ENCODE assay signal across 8 cellular contexts in the genomic region with DNA sequence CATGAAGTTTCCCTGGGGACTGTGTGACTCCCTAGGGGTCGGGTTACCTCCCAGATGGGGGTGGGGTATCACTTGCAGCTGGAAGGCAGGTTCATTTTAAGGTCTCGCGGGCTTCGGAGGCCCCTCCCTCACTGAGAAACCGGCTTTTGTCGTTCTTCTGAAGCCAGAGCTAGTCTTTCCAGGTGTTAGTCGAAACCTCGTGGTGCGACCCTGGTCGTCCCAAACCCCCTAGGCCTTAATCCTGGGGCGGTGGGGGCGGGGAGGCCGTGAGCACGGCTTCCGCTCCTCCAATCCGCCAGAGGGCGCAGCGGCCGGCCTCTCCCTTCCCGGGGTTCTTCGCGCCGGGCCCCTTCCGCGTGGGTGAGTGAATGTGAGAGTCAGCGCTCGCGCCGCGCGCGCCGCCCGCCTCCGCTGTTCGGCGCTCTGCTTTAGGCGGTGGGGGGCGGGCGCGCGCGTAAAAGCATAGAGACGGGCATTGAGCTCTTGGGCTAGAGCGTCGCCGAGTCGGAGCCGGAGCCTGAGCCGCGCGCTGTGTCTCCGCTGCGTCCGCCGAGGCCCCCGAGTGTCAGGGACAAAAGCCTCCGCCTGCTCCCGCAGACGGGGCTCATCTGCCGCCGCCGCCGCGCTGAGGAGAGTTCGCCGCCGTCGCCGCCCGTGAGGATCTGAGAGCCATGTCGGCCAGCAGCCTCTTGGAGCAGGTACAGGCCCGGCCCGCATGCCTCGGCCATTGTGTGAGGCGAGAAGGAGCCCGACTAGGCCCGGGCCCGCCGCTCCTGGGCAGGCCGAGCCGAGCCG. TPM values are rescaled to one million over a fixed set of nuclear protein-coding genes. Genes with fewer than 3 reads are reported as not detected.
DNase-seq lines count a peak whose midpoint lies in the region; ATAC-seq and TF ChIP-seq lines count a peak whose summit lies in the region.

YTHDF2 (plus strand) TSS at position 491 of the 795 bp plus-strand sequence; CDS start at position 672, 181 bp downstream.

- no peaks in the 10 kb centered on the region for H3K9me3 ChIP-seq in OCI-LY3 (ENCODE audit: insufficient read depth, low read length)
- H3K9me3 ChIP-seq in mononuclear cell (ENCODE audit: low read depth, low read length) = no peaks in the 10 kb centered on the region

- peak within 1 kb of the TSS; percentile 99 for H3K4me3 ChIP-seq in OCI-LY3 (ENCODE audit: low read length)
- peak within 1 kb of the TSS; percentile 77 for H3K4me3 ChIP-seq in mononuclear cell (ENCODE audit: low read length)

- DNase-seq in DMS 273 (lab: John Stamatoyannopoulos, UW; ENCODE audit: unreplicated experiment) (peak; percentile 99), HuH-7.5 (ENCODE audit: low spot score) (peak; percentile 87), activated T-cell treated with anti-CD3 and anti-CD28 coated beads for 1 hour (ENCODE audit: low read depth) (peak; percentile 99), epidermal melanocyte (ENCODE audit: insufficient read length, low spot score) (peak; percentile 71)
- DNase-seq in stimulated activated CD8-positive, alpha-beta memory T cell treated with anti-CD3 and anti-CD28 coated beads, Interleukin-4, amount 100 ng/mL, for 1 hour (ENCODE audit: low read depth in 2 of 2, low spot score in 1 of 2) = peak; percentile 95 to 97

- H3K4me2 ChIP-seq in OCI-LY3 (ENCODE audit: low read length) = peak within 1 kb of the TSS; percentile 98

- peak within 1 kb of the TSS; percentile 84 for H3K27ac ChIP-seq in OCI-LY3 (ENCODE audit: low read length)

- peak within 1 kb of the TSS; percentile 76 for H2AFZ ChIP-seq in OCI-LY3 (ENCODE audit: low read depth, low read length)

- ATAC-seq in GM21515 (IDR thresholded peaks at IDR 0.05; ENCODE audit: unreplicated experiment) = peak; percentile 93

- H3K27me3 ChIP-seq in OCI-LY3 (ENCODE audit: low read depth, low read length) (no peaks in the 10 kb centered on the region), mononuclear cell (ENCODE audit: insufficient read depth, low read length) (no peaks in the 10 kb centered on the region)

- peaks cover 18% of the 10 kb centered on the region for H3K36me3 ChIP-seq in OCI-LY3 (replicated peaks; ENCODE audit: low read depth, low read length)

- TF ChIP-seq CTCF in OCI-LY3 (IDR thresholded peaks at IDR 0.05; ENCODE audit: low read depth, low read length) = peak; percentile 71

- H4K20me1 ChIP-seq in OCI-LY3 (ENCODE audit: insufficient read depth, low read length) = peaks cover 24% of the 10 kb centered on the region

- H3K4me1 ChIP-seq in OCI-LY3 (ENCODE audit: low read length) (peaks cover 15% of the 10 kb centered on the region), mononuclear cell (ENCODE audit: insufficient read depth, low read length) (peaks cover 32% of the 10 kb centered on the region)

- peak within 1 kb of the TSS; percentile 99 for H3K9ac ChIP-seq in OCI-LY3 (ENCODE audit: low read length)

- H3K79me2 ChIP-seq in OCI-LY3 (ENCODE audit: low read length) = peaks cover 49% of the 10 kb centered on the region

RNA-seq across cellular contexts. Expression of gene YTHDF2, which starts in this region (rescaled TPM):
- total RNA-seq in mononuclear cell = 69.0 TPM

Comparison
In these comparisons a context has a peak if more than half of its experiments do, and no peak if none do; other contexts are left out.
1. Peak in every context shown above with its lines: DNase-seq, ATAC-seq, H3K4me3 ChIP-seq and H3K27ac ChIP-seq.